Comparison of ENCODE assay signal across 29 cellular contexts in the genomic region with DNA sequence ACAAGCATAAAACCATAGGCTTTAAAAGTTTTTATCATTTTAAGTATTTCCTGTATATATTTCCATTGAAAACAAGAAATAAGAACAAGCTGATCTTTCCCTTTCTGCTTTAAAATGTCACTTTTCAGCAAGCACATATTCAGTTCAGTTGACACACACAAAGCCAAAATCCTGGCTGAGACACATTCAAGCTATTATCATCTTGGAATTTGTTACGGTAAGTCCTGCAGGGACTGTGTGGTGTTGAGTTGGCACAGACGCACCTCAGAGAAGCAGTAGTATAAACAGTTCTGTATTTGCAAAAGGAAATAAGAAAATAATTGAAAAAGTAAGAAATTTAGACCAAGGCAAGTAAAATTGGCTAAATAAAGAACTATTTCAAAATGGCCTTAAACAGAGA. TPM values are rescaled to one million over a fixed set of nuclear protein-coding genes. Genes with fewer than 3 reads are reported as not detected.
DNase-seq lines count a peak whose midpoint lies in the region; ATAC-seq and TF ChIP-seq lines count a peak whose summit lies in the region.
"Had no signal": no experiment of that assay in that cellular context is flagged by ENCODE, and none has a peak within 500 bp of the region (broad histone marks: within the 10 kb centered on the region; RNA-seq: fewer than 3 reads in every experiment).

No MANE protein-coding gene starts in this region.

- H2AFZ ChIP-seq in ACC112 (ENCODE audit: low read length, unreplicated experiment), result peak overlapping the region; percentile 84

- H3K36me3 Mint-ChIP-seq in T-helper 17 cell (ENCODE audit: low read depth), result no peaks in the 10 kb centered on the region
- H3K36me3 Mint-ChIP-seq: activated naive CD8-positive, alpha-beta T cell treated with anti-CD3 and anti-CD28 coated beads for 36 hours; T-cell had no signal

- no peaks in the 10 kb centered on the region for H3K27me3 ChIP-seq in ACC112 (ENCODE audit: insufficient read depth, low read length)
- no peaks in the 10 kb centered on the region for H3K27me3 ChIP-seq in dorsolateral prefrontal cortex
- no peaks in the 10 kb centered on the region for H3K27me3 ChIP-seq in skeletal muscle satellite cell (ENCODE audit: control insufficient read depth, insufficient read depth, low read length)
- H3K27me3 ChIP-seq: BLaER1 treated with 17β-estradiol and CSF1 and Interleukin-3, amounts not matched to agents 10 nM and 100 nM; tibial nerve had no signal

- H3K4me1 ChIP-seq in ACC112 (ENCODE audit: control insufficient read depth, insufficient read depth, low read length, unreplicated experiment) (peaks cover 58% of the 10 kb centered on the region), skeletal muscle satellite cell (ENCODE audit: control insufficient read depth, insufficient read depth, low read length) (peaks cover 61% of the 10 kb centered on the region)
- H3K4me1 ChIP-seq: psoas muscle had no signal

- H3K27ac ChIP-seq in ACC112 (ENCODE audit: low read depth, low read length), result peak overlapping the region; percentile 96
- H3K27ac ChIP-seq in dorsolateral prefrontal cortex, result peak overlapping the region in 36 of 59 donors; percentile 0 to 87 (median 72)
- H3K27ac ChIP-seq: BLaER1 treated with 17β-estradiol and CSF1 and Interleukin-3, amounts not matched to agents 10 nM and 100 nM; neutrophil; psoas muscle had no signal

- peak overlapping the region; percentile 82 for H3K9ac ChIP-seq in skeletal muscle satellite cell (ENCODE audit: low read depth, low read length)
- H3K9ac ChIP-seq: BLaER1 treated with 17β-estradiol and CSF1 and Interleukin-3, amounts not matched to agents 10 nM and 100 nM had no signal

- H3K4me2 ChIP-seq in skeletal muscle satellite cell (ENCODE audit: low read length), result no peak overlapping the region
- H3K4me2 ChIP-seq: BLaER1 treated with 17β-estradiol and CSF1 and Interleukin-3, amounts not matched to agents 10 nM and 100 nM had no signal

- no peak for ATAC-seq in T-helper 17 cell
- ATAC-seq: left lobe of liver, Panc1, psoas muscle, T-cell had no signal

- no peak overlapping the region for H3K4me3 Mint-ChIP-seq in T-helper 17 cell
- H3K4me3 Mint-ChIP-seq: activated naive CD8-positive, alpha-beta T cell treated with anti-CD3 and anti-CD28 coated beads for 36 hours; stimulated activated naive CD8-positive, alpha-beta T cell treated with anti-CD3 and anti-CD28 coated beads, Interleukin-15, Interleukin-2, amounts not matched to agents 100 ng/mL and 50 ng/mL, for 24 hours; T-cell had no signal

- no peak overlapping the region for H3K4me3 ChIP-seq in ACC112 (ENCODE audit: low read depth, low read length)
- H3K4me3 ChIP-seq in dorsolateral prefrontal cortex, result no peak overlapping the region
- H3K4me3 ChIP-seq in skeletal muscle satellite cell (ENCODE audit: low read length), result no peak overlapping the region
- H3K4me3 ChIP-seq: BLaER1 treated with 17β-estradiol and CSF1 and Interleukin-3, amounts not matched to agents 10 nM and 100 nM; psoas muscle; skin epidermis; tibial nerve had no signal

- no peaks in the 10 kb centered on the region for H3K36me3 ChIP-seq in ACC112 (ENCODE audit: insufficient read depth, low read length)
- no peaks in the 10 kb centered on the region for H3K36me3 ChIP-seq in skeletal muscle satellite cell (ENCODE audit: insufficient read depth, low read length)
- H3K36me3 ChIP-seq: BLaER1 treated with 17β-estradiol and CSF1 and Interleukin-3, amounts not matched to agents 10 nM and 100 nM; neutrophil; tibial nerve had no signal

- H3K27ac Mint-ChIP-seq in T-helper 17 cell, result peak overlapping the region; percentile 93
- H3K27ac Mint-ChIP-seq: activated naive CD8-positive, alpha-beta T cell treated with anti-CD3 and anti-CD28 coated beads for 36 hours; stimulated activated naive CD8-positive, alpha-beta T cell treated with anti-CD3 and anti-CD28 coated beads, Interleukin-15, Interleukin-2, amounts not matched to agents 100 ng/mL and 50 ng/mL, for 24 hours; T-cell had no signal

- H3K27me3 Mint-ChIP-seq in T-helper 17 cell, result no peaks in the 10 kb centered on the region

- H3K4me1 Mint-ChIP-seq in T-helper 17 cell, result peaks cover 9% of the 10 kb centered on the region
- H3K4me1 Mint-ChIP-seq: activated naive CD8-positive, alpha-beta T cell treated with anti-CD3 and anti-CD28 coated beads for 36 hours; T-cell had no signal

- DNase-seq in T-helper 17 cell, result no peak
- no peak for DNase-seq in dorsolateral prefrontal cortex
- no peak for DNase-seq in NCI-H1694 (lab: John Stamatoyannopoulos, UW)
- no peak for DNase-seq in germinal center (ENCODE audit: low spot score)
- no peak for DNase-seq in SW480 (ENCODE audit: low spot score)
- DNase-seq: activated CD4-positive, alpha-beta T cell treated with anti-CD3 and anti-CD28 coated beads, Interleukin-2, amount 50 U/mL, for 48 hours; activated CD4-positive, CD25-positive, alpha-beta regulatory T cell; activated naive CD8-positive, alpha-beta T cell treated with anti-CD3 and anti-CD28 coated beads for 36 hours; effector memory CD4-positive, alpha-beta T cell; foreskin melanocyte; H7; NCI-H1092; NCI-H1930; NCI-H226; NCI-H69; psoas muscle; SHP77 treated with DMSO at 0.1 percent for 48 hours; T-cell had no signal

- no peaks in the 10 kb centered on the region for H3K79me2 ChIP-seq in ACC112 (ENCODE audit: control insufficient read depth, insufficient read depth, low read length, unreplicated experiment)

- no peak for TF ChIP-seq CTCF in dorsolateral prefrontal cortex (IDR thresholded peaks at IDR 0.05 in 54 of 56, conservative IDR thresholded peaks at IDR 0.05 in 2 of 56; ENCODE audit: low read depth in 1 of 56, partially characterized antibody in 56 of 56)

- intact Hi-C loops in dorsolateral prefrontal cortex (cut with DNase I), result loop anchor here in 1 of 2 donors (5.0 to 10.0 kb wide), 5 partner anchors 94 to 726 kb away; partner anchors contain the start of gene SLC19A3

- no peaks in the 10 kb centered on the region for H3K9me3 ChIP-seq in T-helper 17 cell (ENCODE audit: control insufficient read depth, low read length, poor library complexity, severe bottlenecking)
- no peaks in the 10 kb centered on the region for H3K9me3 ChIP-seq in skeletal muscle satellite cell (replicated peaks; ENCODE audit: low read length)
- H3K9me3 ChIP-seq: neutrophil, psoas muscle, tibial nerve had no signal

RNA-seq across cellular contexts. Expression of gene DAW1, which starts 10.4 kb away (rescaled TPM):
- total RNA-seq in T-helper 17 cell (not detected), dorsolateral prefrontal cortex (1 to 10 TPM in 109 of 120 experiments, under 1 TPM in 8, not detected in 3; 0.39 to 5.0 (median 2.2) TPM)
- 12.2 and 13.2 TPM in 2 replicates for total RNA-seq in skeletal muscle satellite cell (2012; rRNA removed)
- total RNA-seq: activated naive CD8-positive, alpha-beta T cell treated with anti-CD3 and anti-CD28 coated beads for 36 hours; left lobe of liver; mesenteric fat pad; myocyte; psoas muscle; T-cell had no signal

RNA-seq across cellular contexts. Expression of gene CCL20, which starts 47.4 kb away (rescaled TPM):
- total RNA-seq in T-helper 17 cell (10 to 100 TPM; 24.3 to 39.7 TPM), dorsolateral prefrontal cortex (1 to 10 TPM in 7 of 120 experiments, under 1 TPM in 4, not detected in 109; 0.69 to 1.7 (median 1.1) TPM)
- total RNA-seq in skeletal muscle satellite cell (2012; rRNA removed), result 7.6 and 8.7 TPM in 2 replicates
- total RNA-seq: H7, left lobe of liver, myocyte, tibial nerve had no signal

Comparison
In these comparisons a context has a peak if more than half of its experiments do, and no peak if none do; other contexts are left out.
1. RNA of gene CCL20, which starts 47.4 kb away (total RNA-seq): 24.3 to 39.7 TPM in T-helper 17 cell; 0.69 to 1.7 TPM in dorsolateral prefrontal cortex; every median in the first group is over 4 times any median in the second.